25 cellular contexts compared by ENCODE assay signal in the genomic region with DNA sequence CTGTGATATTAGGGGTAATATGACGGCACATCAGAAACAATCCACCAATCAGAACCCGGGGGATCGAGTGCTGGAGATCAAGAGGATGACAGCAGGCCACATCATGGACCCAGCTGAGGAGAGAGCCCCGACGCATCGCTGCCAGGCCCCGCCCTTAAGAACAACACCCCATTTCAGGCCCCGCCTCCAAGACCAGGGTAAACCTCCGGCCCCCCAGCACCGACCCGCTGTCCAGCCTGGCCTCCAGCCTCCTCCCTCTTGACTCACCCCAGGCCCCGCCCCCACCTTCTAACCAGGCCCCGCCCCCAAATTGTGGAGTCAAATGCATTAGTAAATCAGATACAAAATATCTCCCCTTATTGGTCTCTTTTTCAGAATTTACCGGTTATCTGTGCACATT. TPM values are rescaled to one million over a fixed set of nuclear protein-coding genes. Genes with fewer than 3 reads are reported as not detected.
DNase-seq lines count a peak whose midpoint lies in the region; ATAC-seq, FAIRE-seq and TF ChIP-seq lines count a peak whose summit lies in the region.
"Had no signal": no experiment of that assay in that cellular context is flagged by ENCODE, and none has a peak within 500 bp of the region (broad histone marks: within the 10 kb centered on the region; RNA-seq: fewer than 3 reads in every experiment).

No MANE protein-coding gene starts in this region.

- H3K4me1 ChIP-seq in kidney (ENCODE audit: control insufficient read depth in 1 of 2, insufficient read depth in 1 of 2, low read depth in 1 of 2, low read length in 2 of 2), result peaks cover 6 to 11% of the 10 kb centered on the region in 2 donors
- H3K4me1 ChIP-seq: SJCRH30 had no signal

- in situ Hi-C loops in brain microvascular endothelial cell (cut with HindIII; ENCODE audit: low pct_ligation_motif_present, low sequenced_read_pairs), result no loop called here

- H3K9me3 ChIP-seq in kidney (ENCODE audit: control insufficient read depth in 1 of 2, low read length in 2 of 2), result no peaks in the 10 kb centered on the region
- H3K9me3 ChIP-seq: SJCRH30 had no signal

- peak overlapping the region; percentile 35; the same call in 1 of the 2 replicates for H3K27ac Mint-ChIP-seq in WTC11
- peak overlapping the region; percentile 63 for H3K27ac Mint-ChIP-seq in progenitor cell of endocrine pancreas
- H3K27ac Mint-ChIP-seq: HFFc6 had no signal

- intact Hi-C loops in kidney (cut with DNase I), result no loop called here

- H3K27me3 Mint-ChIP-seq in WTC11 (ENCODE audit: low read depth) (no peaks in the 10 kb centered on the region; the same call in 1 of the 2 replicates), progenitor cell of endocrine pancreas (no peaks in the 10 kb centered on the region)
- H3K27me3 Mint-ChIP-seq: CD4-positive, alpha-beta memory T cell had no signal

- H3K27me3 ChIP-seq in H7 (ENCODE audit: control insufficient read depth, insufficient read depth, low read length) (no peaks in the 10 kb centered on the region), brain microvascular endothelial cell (replicated peaks) (no peaks in the 10 kb centered on the region)
- H3K27me3 ChIP-seq: SJCRH30 had no signal

- POLR2A ChIA-PET in WTC11 (lab: Charles Lee), result no interaction called here

- H3K36me3 ChIP-seq in H7 (replicated peaks; ENCODE audit: control insufficient read depth, insufficient read depth, low read length) (no peaks in the 10 kb centered on the region), kidney (ENCODE audit: control insufficient read depth in 1 of 2, insufficient read depth in 2 of 2, low read length in 2 of 2) (no peaks in the 10 kb centered on the region), brain microvascular endothelial cell (replicated peaks) (no peaks in the 10 kb centered on the region)
- H3K36me3 ChIP-seq: SJCRH30 had no signal

- DNase-seq in H7 (peak; percentile 74), WTC11 (ENCODE audit: low spot score) (peak; percentile 64), kidney (peak; percentile 79), progenitor cell of endocrine pancreas (ENCODE audit: low spot score, unreplicated experiment) (no peak), NCI-H1417 treated with DMSO at 0.1 percent for 48 hours (lab: John Stamatoyannopoulos, UW) (no peak), brain microvascular endothelial cell (no peak)
- DNase-seq: C1 segment of cervical spinal cord; CD4-positive, alpha-beta memory T cell; COR-L47; HFFc6; Kasumi-1; NCI-H1092 treated with DMSO at 0.1 percent for 48 hours; NCI-H1436 treated with DMSO at 0.1 percent for 48 hours; NCI-H187 treated with DMSO at 0.1 percent for 48 hours; NCI-H2171 treated with DMSO at 0.1 percent for 48 hours; NCI-H524 treated with DMSO at 0.1 percent for 48 hours; NCI-H774; PC-3; SJCRH30 had no signal

- H3K9ac ChIP-seq in kidney (ENCODE audit: low read length in 2 of 2), result no peak overlapping the region

- H3K9me3 Mint-ChIP-seq in WTC11 (peaks cover 6% of the 10 kb centered on the region; the same call in 1 of the 2 replicates), progenitor cell of endocrine pancreas (ENCODE audit: low read depth) (no peaks in the 10 kb centered on the region)

- no peak overlapping the region for H3K27ac ChIP-seq in kidney (ENCODE audit: low read depth in 2 of 2, low read length in 2 of 2)
- no peak overlapping the region for H3K27ac ChIP-seq in brain microvascular endothelial cell
- H3K27ac ChIP-seq: SJCRH30 had no signal

- no peak overlapping the region for H3K4me3 Mint-ChIP-seq in WTC11
- no peak overlapping the region for H3K4me3 Mint-ChIP-seq in progenitor cell of endocrine pancreas (ENCODE audit: low read depth)
- H3K4me3 Mint-ChIP-seq: CD4-positive, alpha-beta memory T cell; HFFc6 had no signal

- peak; percentile 17 for ATAC-seq in WTC11
- ATAC-seq in GM19397 (IDR thresholded peaks at IDR 0.05; ENCODE audit: unreplicated experiment), result no peak
- ATAC-seq: GM12878, PC-3, Right ventricle myocardium inferior, SK-N-SH treated with all-trans-retinoic acid at 6 μM for 48 hours had no signal

- CTCF ChIA-PET in WTC11 (lab: Charles Lee), result no interaction called here

- H3K4me3 ChIP-seq in H7 (ENCODE audit: insufficient read depth, low read depth, low read length) (no peak overlapping the region), kidney (ENCODE audit: low read length in 2 of 2) (no peak overlapping the region), brain microvascular endothelial cell (ENCODE audit: low read depth, low read length) (no peak overlapping the region)
- H3K4me3 ChIP-seq: GM12878, SJCRH30 had no signal

- FAIRE-seq in kidney (lab: Jason Lieb, UNC), result no peak
- FAIRE-seq: G401.6, GM12878, H54 had no signal

- peaks cover 66% of the 10 kb centered on the region for H3K4me1 Mint-ChIP-seq in WTC11
- H3K4me1 Mint-ChIP-seq in progenitor cell of endocrine pancreas (ENCODE audit: low read depth), result peaks cover 63% of the 10 kb centered on the region

- no peak for TF ChIP-seq CTCF in WTC11 (IDR thresholded peaks at IDR 0.05)
- TF ChIP-seq CTCF in kidney (IDR thresholded peaks at IDR 0.05; ENCODE audit: borderline replicate concordance, extremely low read depth, insufficient read depth), result no peak
- no peak for TF ChIP-seq CTCF in progenitor cell of endocrine pancreas (IDR thresholded peaks at IDR 0.05; ENCODE audit: unreplicated experiment)
- TF ChIP-seq CTCF in brain microvascular endothelial cell (IDR thresholded peaks at IDR 0.05; ENCODE audit: low read depth, low read length, missing control alignments), result no peak

- no peaks in the 10 kb centered on the region for H3K36me3 Mint-ChIP-seq in WTC11
- no peaks in the 10 kb centered on the region for H3K36me3 Mint-ChIP-seq in progenitor cell of endocrine pancreas (ENCODE audit: insufficient read depth)

TF ChIP-seq in WTC11, 78 proteins besides CTCF, POLR2A, EP300 and RAD21:
- TF ChIP-seq, protein P1, sequence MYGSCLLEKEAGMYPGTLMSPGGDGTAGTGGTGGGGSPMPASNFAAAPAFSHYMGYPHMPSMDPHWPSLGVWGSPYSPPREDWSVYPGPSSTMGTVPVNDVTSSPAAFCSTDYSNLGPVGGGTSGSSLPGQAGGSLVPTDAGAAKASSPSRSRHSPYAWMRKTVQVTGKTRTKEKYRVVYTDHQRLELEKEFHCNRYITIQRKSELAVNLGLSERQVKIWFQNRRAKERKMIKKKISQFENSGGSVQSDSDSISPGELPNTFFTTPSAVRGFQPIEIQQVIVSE (CRISPR knock-in tag; IDR thresholded peaks at IDR 0.05; ENCODE audit: borderline replicate concordance), result no peak
- TF ChIP-seq ZNF532 (CRISPR knock-in tag; IDR thresholded peaks at IDR 0.05; ENCODE audit: borderline replicate concordance) (no peak), ZNF138 (CRISPR knock-in tag; conservative IDR thresholded peaks at IDR 0.05) (no peak), NR2C2 (CRISPR knock-in tag; IDR thresholded peaks at IDR 0.05) (no peak), ZBTB21 (CRISPR knock-in tag; IDR thresholded peaks at IDR 0.05; ENCODE audit: borderline replicate concordance) (no peak), GTF2I (CRISPR knock-in tag; conservative IDR thresholded peaks at IDR 0.05) (no peak), ZNF121 (CRISPR knock-in tag; IDR thresholded peaks at IDR 0.05) (no peak), SMAD4 (CRISPR knock-in tag; IDR thresholded peaks at IDR 0.05) (no peak), ATF1 (CRISPR knock-in tag; IDR thresholded peaks at IDR 0.05) (no peak), TP53 (CRISPR knock-in tag; IDR thresholded peaks at IDR 0.05) (no peak)
TF ChIP-seq in WTC11: peak in this region for 0.

RNA-seq across cellular contexts. Expression of gene ZNF611, which starts 4.7 kb away (rescaled TPM):
- total RNA-seq in H7 (2014; rRNA removed; shearing (Covaris generic)), result 10.0 and 10.7 TPM in 2 replicates
- 18.0 to 22.4 TPM (median 19.9 TPM) in 3 replicates for total RNA-seq in WTC11 (2021)
- total RNA-seq in kidney, result 42.7 TPM
- 3.6 TPM for polyA plus RNA-seq in kidney (ENCODE audit: insufficient read depth, low read depth, low replicate concordance)
- total RNA-seq in progenitor cell of endocrine pancreas, result 42.9 and 47.3 TPM in 2 replicates

RNA-seq across cellular contexts. Expression of gene ZNF600, which starts 47.0 kb away (rescaled TPM):
- 5.8 TPM in 2 replicates for total RNA-seq in H7 (2014; rRNA removed; shearing (Covaris generic))
- total RNA-seq in WTC11 (2021), result 11.7 to 13.4 TPM (median 13.2 TPM) in 3 replicates
- total RNA-seq in kidney, result 9.4 TPM
- polyA plus RNA-seq in kidney (ENCODE audit: insufficient read depth, low read depth, low replicate concordance), result 4.1 TPM
- total RNA-seq in progenitor cell of endocrine pancreas, result 22.5 and 23.1 TPM in 2 replicates

Comparison
In these comparisons a context has a peak if more than half of its experiments do, and no peak if none do; other contexts are left out.
1. DNase-seq: peak in H7 (single experiment), WTC11 (single experiment) and kidney (single experiment); none in progenitor cell of endocrine pancreas (single experiment), NCI-H1417 treated with DMSO at 0.1 percent for 48 hours (single experiment) and brain microvascular endothelial cell (single experiment).